23 cellular contexts compared by ENCODE assay signal in genomic region chr5:147712024-147712423, GRCh38.
"Had no signal": no experiment of that assay in that cellular context is flagged by ENCODE, and none has a peak within 500 bp of the region (broad histone marks: within the 10 kb centered on the region; RNA-seq: fewer than 3 reads in every experiment).

No MANE protein-coding gene starts in this region.

- H3K36me3 Mint-ChIP-seq: activated CD4-positive, alpha-beta memory T cell treated with anti-CD3 and anti-CD28 coated beads for 36 hours had no signal

- H3K9me3 Mint-ChIP-seq: activated B cell treated with CpG ODN at 0.5 μM for 24 hours; activated CD4-positive, alpha-beta memory T cell treated with anti-CD3 and anti-CD28 coated beads for 36 hours; activated naive CD4-positive, alpha-beta T cell treated with anti-CD3 and anti-CD28 coated beads for 36 hours; dendritic cell treated with granulocyte-macrophage colony-stimulating factor and Interleukin-4, amounts not matched to agents 40 ng/mL and 50 ng/mL, for 4 days; T-helper 1 cell treated with Interleukin-12 subunit alpha and Interleukin-12 subunit beta and Interleukin-4 antibody, amounts not matched to agents 30 μg/mL and 1 μg/mL, for 36 hours had no signal

- H3K27me3 Mint-ChIP-seq: activated B cell treated with CpG ODN at 0.5 μM for 24 hours; activated CD4-positive, alpha-beta memory T cell treated with anti-CD3 and anti-CD28 coated beads for 36 hours; dendritic cell treated with granulocyte-macrophage colony-stimulating factor and Interleukin-4, amounts not matched to agents 40 ng/mL and 50 ng/mL, for 4 days; progenitor cell of endocrine pancreas had no signal

- H3K9me3 ChIP-seq: heart right ventricle, left ventricle myocardium inferior, spleen, testis, upper lobe of left lung had no signal

- H3K4me2 ChIP-seq: neural progenitor cell had no signal

- H3K36me3 ChIP-seq: heart right ventricle, left ventricle myocardium inferior, neural progenitor cell, spleen, upper lobe of left lung had no signal

- H3K27ac Mint-ChIP-seq: activated B cell treated with CpG ODN at 0.5 μM for 24 hours; activated CD4-positive, alpha-beta memory T cell treated with anti-CD3 and anti-CD28 coated beads for 36 hours; activated naive CD4-positive, alpha-beta T cell treated with anti-CD3 and anti-CD28 coated beads for 36 hours; neural progenitor cell; progenitor cell of endocrine pancreas; T-helper 1 cell treated with Interleukin-12 subunit alpha and Interleukin-12 subunit beta and Interleukin-4 antibody, amounts not matched to agents 30 μg/mL and 1 μg/mL, for 36 hours had no signal

- ATAC-seq: heart right ventricle had no signal

- H3K4me3 Mint-ChIP-seq: activated B cell treated with CpG ODN at 0.5 μM for 24 hours; activated CD4-positive, alpha-beta memory T cell treated with anti-CD3 and anti-CD28 coated beads for 36 hours; activated naive CD4-positive, alpha-beta T cell treated with anti-CD3 and anti-CD28 coated beads for 36 hours; neural progenitor cell; T-helper 1 cell treated with Interleukin-12 subunit alpha and Interleukin-12 subunit beta and Interleukin-4 antibody, amounts not matched to agents 30 μg/mL and 1 μg/mL, for 36 hours had no signal

- DNase-seq: activated B cell treated with CpG ODN at 0.5 μM for 24 hours; activated CD4-positive, alpha-beta memory T cell treated with anti-CD3 and anti-CD28 coated beads for 36 hours; activated CD4-positive, alpha-beta T cell treated with anti-CD3 and anti-CD28 coated beads for 4 hours; activated naive CD4-positive, alpha-beta T cell treated with anti-CD3 and anti-CD28 coated beads for 36 hours; activated T-cell treated with anti-CD3 and anti-CD28 coated beads, Interleukin-2, amount 50 U/mL, for 48 hours; amygdala; effector CD4-positive, alpha-beta T cell; erythroblast; foreskin fibroblast; heart right ventricle; left ventricle myocardium inferior; mammary epithelial cell; retina; spleen; stimulated activated CD4-positive, alpha-beta T cell treated with anti-CD3 and anti-CD28 coated beads, Interleukin-4, amount 100 ng/mL, for 1 hour; stimulated activated naive CD4-positive, alpha-beta T cell; T1000; testis; upper lobe of left lung had no signal

- H3K4me3 ChIP-seq: heart right ventricle, left ventricle myocardium inferior, neural progenitor cell, testis, upper lobe of left lung had no signal

- H3K27me3 ChIP-seq: neural progenitor cell, testis, upper lobe of left lung had no signal

- H2AFZ ChIP-seq: neural progenitor cell had no signal

- H3K4me1 Mint-ChIP-seq: neural progenitor cell had no signal

- H3K4me1 ChIP-seq: heart right ventricle, left ventricle myocardium inferior, neural progenitor cell, spleen, testis, upper lobe of left lung had no signal

- H3K27ac ChIP-seq: heart right ventricle, left ventricle myocardium inferior, neural progenitor cell, spleen, testis, upper lobe of left lung had no signal
